1 cellular context compared by ENCODE assay signal in genomic region chr14:35430459-35431199, GRCh38.
TF ChIP-seq lines count a peak whose summit lies in the region.

No MANE protein-coding gene starts in this region.

TF ChIP-seq in GM23338, 12 proteins besides CTCF, POLR2A, EP300 and RAD21:
- TF ChIP-seq STAT1 (IDR thresholded peaks at IDR 0.05; ENCODE audit: unreplicated experiment) (no peak), ZNF331 (CRISPR knock-in tag; IDR thresholded peaks at IDR 0.05; ENCODE audit: low read depth) (no peak), CREB1 (CRISPR knock-in tag; IDR thresholded peaks at IDR 0.05; ENCODE audit: low read depth) (no peak), POLR2AphosphoS5 (IDR thresholded peaks at IDR 0.05; ENCODE audit: low read depth) (no peak), REST (IDR thresholded peaks at IDR 0.05; ENCODE audit: unreplicated experiment) (no peak), JUNB (IDR thresholded peaks at IDR 0.05; ENCODE audit: unreplicated experiment) (no peak), EZH2phosphoT487 (IDR thresholded peaks at IDR 0.05; ENCODE audit: unreplicated experiment) (no peak)
